Comparison of ENCODE assay signal across 9 cellular contexts in the genomic region with DNA sequence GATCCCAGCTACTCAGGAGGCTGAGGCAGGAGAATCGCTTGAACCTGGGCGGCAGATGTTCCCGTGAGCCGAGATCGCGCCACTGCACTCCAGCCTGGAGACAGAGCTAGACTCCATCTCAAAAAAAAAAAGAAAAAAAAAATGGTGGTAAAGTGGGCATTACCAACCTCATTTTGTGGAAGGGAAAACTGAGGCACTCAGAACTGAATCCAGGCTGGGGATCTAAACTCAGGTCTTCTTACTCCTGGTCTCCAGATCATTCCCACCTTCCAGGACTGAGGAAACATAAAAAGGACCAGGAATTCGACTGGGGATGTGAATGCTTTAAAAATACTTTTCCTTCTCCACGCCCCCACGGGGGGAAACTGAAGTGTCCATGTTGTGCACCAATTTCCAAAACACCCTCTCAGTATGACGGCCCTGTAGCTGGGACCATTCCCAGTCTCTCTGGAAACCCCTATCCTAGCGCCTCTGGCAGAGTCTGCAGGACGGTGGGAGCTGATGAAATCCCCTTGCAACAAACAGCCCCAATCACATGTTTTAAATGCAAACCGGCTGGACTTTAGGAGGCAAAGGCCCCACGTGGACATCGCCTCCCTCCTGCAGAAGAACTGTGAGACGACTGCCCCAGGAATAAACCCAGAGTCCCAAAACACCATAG. TPM values are rescaled to one million over a fixed set of nuclear protein-coding genes. Genes with fewer than 3 reads are reported as not detected.
A peak's percentile ranks its signal among the peaks of the same experiment; 100 is the strongest.
DNase-seq lines count a peak whose midpoint lies in the region; ATAC-seq and TF ChIP-seq lines count a peak whose summit lies in the region.
"Had no signal": no experiment of that assay in that cellular context is flagged by ENCODE, and none has a peak within 500 bp of the region (broad histone marks: within the 10 kb centered on the region; RNA-seq: fewer than 3 reads in every experiment).

No MANE protein-coding gene starts in this region.

- peaks cover 64% of the 10 kb centered on the region for H3K36me3 Mint-ChIP-seq in dendritic cell treated with granulocyte-macrophage colony-stimulating factor and Interleukin-4, amounts not matched to agents 40 ng/mL and 50 ng/mL, for 4 days (ENCODE audit: low read depth)
- no peaks in the 10 kb centered on the region for H3K36me3 Mint-ChIP-seq in osteocyte (ENCODE audit: unreplicated experiment)

- TF ChIP-seq CTCF in NB4 (IDR thresholded peaks at IDR 0.05; ENCODE audit: low read depth, low read length) (no peak), osteocyte (IDR thresholded peaks at IDR 0.05) (no peak)

- intact Hi-C loops in dendritic cell treated with granulocyte-macrophage colony-stimulating factor and Interleukin-4, amounts not matched to agents 40 ng/mL and 50 ng/mL, for 4 days (cut with micrococcal nuclease) = loop anchor here (1.0 to 5.0 kb wide), 3 partner anchors 9 to 59 kb away; a partner anchor contains a TSS

- H3K4me1 Mint-ChIP-seq in dendritic cell treated with granulocyte-macrophage colony-stimulating factor and Interleukin-4, amounts not matched to agents 40 ng/mL and 50 ng/mL, for 4 days (ENCODE audit: low read depth) = peaks cover 56% of the 10 kb centered on the region
- H3K4me1 Mint-ChIP-seq in osteocyte (ENCODE audit: unreplicated experiment) = peaks cover 30% of the 10 kb centered on the region

- no peaks in the 10 kb centered on the region for H3K9me3 Mint-ChIP-seq in dendritic cell treated with granulocyte-macrophage colony-stimulating factor and Interleukin-4, amounts not matched to agents 40 ng/mL and 50 ng/mL, for 4 days
- no peaks in the 10 kb centered on the region for H3K9me3 Mint-ChIP-seq in osteocyte (ENCODE audit: unreplicated experiment)

- ATAC-seq in HG02885 (IDR thresholded peaks at IDR 0.05; ENCODE audit: poor library complexity, unreplicated experiment) = no peak
- no peak for ATAC-seq in HG02938 (IDR thresholded peaks at IDR 0.05; ENCODE audit: unreplicated experiment)
- no peak for ATAC-seq in GM18867 (IDR thresholded peaks at IDR 0.05; ENCODE audit: unreplicated experiment)

- no peaks in the 10 kb centered on the region for H3K27me3 Mint-ChIP-seq in dendritic cell treated with granulocyte-macrophage colony-stimulating factor and Interleukin-4, amounts not matched to agents 40 ng/mL and 50 ng/mL, for 4 days
- H3K27me3 Mint-ChIP-seq in osteocyte (ENCODE audit: unreplicated experiment) = no peaks in the 10 kb centered on the region

- H3K4me3 Mint-ChIP-seq in dendritic cell treated with granulocyte-macrophage colony-stimulating factor and Interleukin-4, amounts not matched to agents 40 ng/mL and 50 ng/mL, for 4 days = peak overlapping the region; percentile 93
- peak overlapping the region; percentile 86 for H3K4me3 Mint-ChIP-seq in osteocyte (ENCODE audit: unreplicated experiment)

- no peak for TF ChIP-seq POLR2A in NB4 (IDR thresholded peaks at IDR 0.05; ENCODE audit: extremely low read depth, insufficient read length)

- peak overlapping the region; percentile 98 for H3K27ac Mint-ChIP-seq in dendritic cell treated with granulocyte-macrophage colony-stimulating factor and Interleukin-4, amounts not matched to agents 40 ng/mL and 50 ng/mL, for 4 days
- peak overlapping the region; percentile 98 for H3K27ac Mint-ChIP-seq in osteocyte (ENCODE audit: unreplicated experiment)

- H3K4me3 ChIP-seq in NB4 (ENCODE audit: low read depth, low read length) = peak overlapping the region; percentile 68

- peak; percentile 75 for DNase-seq in EH (ENCODE audit: low read depth)
- no peak for DNase-seq in NB4 (ENCODE audit: low read depth)
- peak; percentile 90 for DNase-seq in osteocyte (ENCODE audit: extremely low spot score, unreplicated experiment)
- DNase-seq in NCI-H345 treated with DMSO at 0.1 percent for 48 hours (lab: John Stamatoyannopoulos, UW; ENCODE audit: unreplicated experiment) = no peak
- DNase-seq: mucosa of descending colon had no signal

RNA-seq across cellular contexts. Expression of a gene that starts 8.9 kb away (rescaled TPM):
- 36.0 and 37.0 TPM in 2 replicates for total RNA-seq in osteocyte

Comparison
In these comparisons a context has a peak if more than half of its experiments do, and no peak if none do; other contexts are left out.
1. DNase-seq: peak in EH (single experiment) and osteocyte (single experiment); none in NB4 (single experiment) and NCI-H345 treated with DMSO at 0.1 percent for 48 hours (single experiment).